In the genomic region with DNA sequence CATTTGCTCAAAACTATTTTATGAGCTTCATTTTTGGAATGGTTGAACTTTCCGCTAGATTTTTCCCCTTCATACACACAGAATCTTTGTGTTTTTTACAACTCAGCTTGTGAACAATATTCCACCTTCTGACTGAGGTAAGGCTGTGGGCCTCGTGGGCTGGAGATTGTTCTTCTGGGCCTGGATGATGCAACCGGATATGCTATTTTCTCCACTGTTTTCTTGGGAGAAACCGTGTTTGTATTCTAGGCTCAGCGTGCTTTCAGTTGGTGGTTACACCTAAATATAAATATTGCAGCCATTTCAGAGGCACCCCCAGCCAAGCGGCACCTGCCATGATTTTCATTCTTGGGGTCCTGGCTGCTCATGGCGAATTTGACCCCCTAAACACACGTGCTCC, we compare ENCODE assay signal across 1 cellular context.
TF ChIP-seq lines count a peak whose summit lies in the region.

No MANE protein-coding gene starts in this region.

TF ChIP-seq in K562, 482 proteins besides CTCF, POLR2A, EP300 and RAD21 (continued from another document):
- 0 out of 2 replicates have a peak, but pooled peaks have one; percentile 26 for TF ChIP-seq MYC (IDR thresholded peaks at IDR 0.05; ENCODE audit: low read depth, low read length)
- TF ChIP-seq MYC (CRISPR knock-in tag; IDR thresholded peaks at IDR 0.05; ENCODE audit: borderline replicate concordance, low read depth) = no peak
- no peak for TF ChIP-seq NEUROD1 (IDR thresholded peaks at IDR 0.05; ENCODE audit: borderline replicate concordance, low read depth, low read length, partially characterized antibody)
- no peak for TF ChIP-seq RBM17 (IDR thresholded peaks at IDR 0.05; ENCODE audit: borderline replicate concordance, low read depth, low read length)
- TF ChIP-seq, protein P1, sequence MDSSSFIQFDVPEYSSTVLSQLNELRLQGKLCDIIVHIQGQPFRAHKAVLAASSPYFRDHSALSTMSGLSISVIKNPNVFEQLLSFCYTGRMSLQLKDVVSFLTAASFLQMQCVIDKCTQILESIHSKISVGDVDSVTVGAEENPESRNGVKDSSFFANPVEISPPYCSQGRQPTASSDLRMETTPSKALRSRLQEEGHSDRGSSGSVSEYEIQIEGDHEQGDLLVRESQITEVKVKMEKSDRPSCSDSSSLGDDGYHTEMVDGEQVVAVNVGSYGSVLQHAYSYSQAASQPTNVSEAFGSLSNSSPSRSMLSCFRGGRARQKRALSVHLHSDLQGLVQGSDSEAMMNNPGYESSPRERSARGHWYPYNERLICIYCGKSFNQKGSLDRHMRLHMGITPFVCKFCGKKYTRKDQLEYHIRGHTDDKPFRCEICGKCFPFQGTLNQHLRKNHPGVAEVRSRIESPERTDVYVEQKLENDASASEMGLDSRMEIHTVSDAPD (CRISPR knock-in tag; IDR thresholded peaks at IDR 0.05) = no peak
- no peak for TF ChIP-seq ZNF354B (CRISPR knock-in tag; IDR thresholded peaks at IDR 0.05)
- TF ChIP-seq GABPA (tag; conservative IDR thresholded peaks at IDR 0.05; ENCODE audit: low read depth) = peak; percentile 53
- TF ChIP-seq BCL6 (CRISPR knock-in tag; IDR thresholded peaks at IDR 0.05) = no peak
- TF ChIP-seq FOXM1 (IDR thresholded peaks at IDR 0.05; ENCODE audit: low read depth) = no peak
- TF ChIP-seq FOXM1 (CRISPR knock-in tag; IDR thresholded peaks at IDR 0.05; ENCODE audit: low read depth) = no peak
- TF ChIP-seq L3MBTL2 (IDR thresholded peaks at IDR 0.05) = peak; percentile 65
- TF ChIP-seq GTF2F1 (IDR thresholded peaks at IDR 0.05; ENCODE audit: low read depth, low read length) = no peak
- no peak for TF ChIP-seq MTA2 (IDR thresholded peaks at IDR 0.05; ENCODE audit: low read depth)
- TF ChIP-seq ZNF282 (CRISPR knock-in tag; IDR thresholded peaks at IDR 0.05) = no peak
- TF ChIP-seq SOX6 (IDR thresholded peaks at IDR 0.05) = no peak
- TF ChIP-seq POLR2AphosphoS5 (IDR thresholded peaks at IDR 0.05; ENCODE audit: control insufficient read depth, insufficient read depth, low read depth, low read length) = no peak
- TF ChIP-seq CEBPG (CRISPR knock-in tag; IDR thresholded peaks at IDR 0.05) = no peak
- peak; percentile 38 to 70; a peak in 2 of 4 replicates for TF ChIP-seq CEBPG (tag; conservative IDR thresholded peaks at IDR 0.05 in 1 of 2, IDR thresholded peaks at IDR 0.05 in 1 of 2)
- TF ChIP-seq, protein P2, sequence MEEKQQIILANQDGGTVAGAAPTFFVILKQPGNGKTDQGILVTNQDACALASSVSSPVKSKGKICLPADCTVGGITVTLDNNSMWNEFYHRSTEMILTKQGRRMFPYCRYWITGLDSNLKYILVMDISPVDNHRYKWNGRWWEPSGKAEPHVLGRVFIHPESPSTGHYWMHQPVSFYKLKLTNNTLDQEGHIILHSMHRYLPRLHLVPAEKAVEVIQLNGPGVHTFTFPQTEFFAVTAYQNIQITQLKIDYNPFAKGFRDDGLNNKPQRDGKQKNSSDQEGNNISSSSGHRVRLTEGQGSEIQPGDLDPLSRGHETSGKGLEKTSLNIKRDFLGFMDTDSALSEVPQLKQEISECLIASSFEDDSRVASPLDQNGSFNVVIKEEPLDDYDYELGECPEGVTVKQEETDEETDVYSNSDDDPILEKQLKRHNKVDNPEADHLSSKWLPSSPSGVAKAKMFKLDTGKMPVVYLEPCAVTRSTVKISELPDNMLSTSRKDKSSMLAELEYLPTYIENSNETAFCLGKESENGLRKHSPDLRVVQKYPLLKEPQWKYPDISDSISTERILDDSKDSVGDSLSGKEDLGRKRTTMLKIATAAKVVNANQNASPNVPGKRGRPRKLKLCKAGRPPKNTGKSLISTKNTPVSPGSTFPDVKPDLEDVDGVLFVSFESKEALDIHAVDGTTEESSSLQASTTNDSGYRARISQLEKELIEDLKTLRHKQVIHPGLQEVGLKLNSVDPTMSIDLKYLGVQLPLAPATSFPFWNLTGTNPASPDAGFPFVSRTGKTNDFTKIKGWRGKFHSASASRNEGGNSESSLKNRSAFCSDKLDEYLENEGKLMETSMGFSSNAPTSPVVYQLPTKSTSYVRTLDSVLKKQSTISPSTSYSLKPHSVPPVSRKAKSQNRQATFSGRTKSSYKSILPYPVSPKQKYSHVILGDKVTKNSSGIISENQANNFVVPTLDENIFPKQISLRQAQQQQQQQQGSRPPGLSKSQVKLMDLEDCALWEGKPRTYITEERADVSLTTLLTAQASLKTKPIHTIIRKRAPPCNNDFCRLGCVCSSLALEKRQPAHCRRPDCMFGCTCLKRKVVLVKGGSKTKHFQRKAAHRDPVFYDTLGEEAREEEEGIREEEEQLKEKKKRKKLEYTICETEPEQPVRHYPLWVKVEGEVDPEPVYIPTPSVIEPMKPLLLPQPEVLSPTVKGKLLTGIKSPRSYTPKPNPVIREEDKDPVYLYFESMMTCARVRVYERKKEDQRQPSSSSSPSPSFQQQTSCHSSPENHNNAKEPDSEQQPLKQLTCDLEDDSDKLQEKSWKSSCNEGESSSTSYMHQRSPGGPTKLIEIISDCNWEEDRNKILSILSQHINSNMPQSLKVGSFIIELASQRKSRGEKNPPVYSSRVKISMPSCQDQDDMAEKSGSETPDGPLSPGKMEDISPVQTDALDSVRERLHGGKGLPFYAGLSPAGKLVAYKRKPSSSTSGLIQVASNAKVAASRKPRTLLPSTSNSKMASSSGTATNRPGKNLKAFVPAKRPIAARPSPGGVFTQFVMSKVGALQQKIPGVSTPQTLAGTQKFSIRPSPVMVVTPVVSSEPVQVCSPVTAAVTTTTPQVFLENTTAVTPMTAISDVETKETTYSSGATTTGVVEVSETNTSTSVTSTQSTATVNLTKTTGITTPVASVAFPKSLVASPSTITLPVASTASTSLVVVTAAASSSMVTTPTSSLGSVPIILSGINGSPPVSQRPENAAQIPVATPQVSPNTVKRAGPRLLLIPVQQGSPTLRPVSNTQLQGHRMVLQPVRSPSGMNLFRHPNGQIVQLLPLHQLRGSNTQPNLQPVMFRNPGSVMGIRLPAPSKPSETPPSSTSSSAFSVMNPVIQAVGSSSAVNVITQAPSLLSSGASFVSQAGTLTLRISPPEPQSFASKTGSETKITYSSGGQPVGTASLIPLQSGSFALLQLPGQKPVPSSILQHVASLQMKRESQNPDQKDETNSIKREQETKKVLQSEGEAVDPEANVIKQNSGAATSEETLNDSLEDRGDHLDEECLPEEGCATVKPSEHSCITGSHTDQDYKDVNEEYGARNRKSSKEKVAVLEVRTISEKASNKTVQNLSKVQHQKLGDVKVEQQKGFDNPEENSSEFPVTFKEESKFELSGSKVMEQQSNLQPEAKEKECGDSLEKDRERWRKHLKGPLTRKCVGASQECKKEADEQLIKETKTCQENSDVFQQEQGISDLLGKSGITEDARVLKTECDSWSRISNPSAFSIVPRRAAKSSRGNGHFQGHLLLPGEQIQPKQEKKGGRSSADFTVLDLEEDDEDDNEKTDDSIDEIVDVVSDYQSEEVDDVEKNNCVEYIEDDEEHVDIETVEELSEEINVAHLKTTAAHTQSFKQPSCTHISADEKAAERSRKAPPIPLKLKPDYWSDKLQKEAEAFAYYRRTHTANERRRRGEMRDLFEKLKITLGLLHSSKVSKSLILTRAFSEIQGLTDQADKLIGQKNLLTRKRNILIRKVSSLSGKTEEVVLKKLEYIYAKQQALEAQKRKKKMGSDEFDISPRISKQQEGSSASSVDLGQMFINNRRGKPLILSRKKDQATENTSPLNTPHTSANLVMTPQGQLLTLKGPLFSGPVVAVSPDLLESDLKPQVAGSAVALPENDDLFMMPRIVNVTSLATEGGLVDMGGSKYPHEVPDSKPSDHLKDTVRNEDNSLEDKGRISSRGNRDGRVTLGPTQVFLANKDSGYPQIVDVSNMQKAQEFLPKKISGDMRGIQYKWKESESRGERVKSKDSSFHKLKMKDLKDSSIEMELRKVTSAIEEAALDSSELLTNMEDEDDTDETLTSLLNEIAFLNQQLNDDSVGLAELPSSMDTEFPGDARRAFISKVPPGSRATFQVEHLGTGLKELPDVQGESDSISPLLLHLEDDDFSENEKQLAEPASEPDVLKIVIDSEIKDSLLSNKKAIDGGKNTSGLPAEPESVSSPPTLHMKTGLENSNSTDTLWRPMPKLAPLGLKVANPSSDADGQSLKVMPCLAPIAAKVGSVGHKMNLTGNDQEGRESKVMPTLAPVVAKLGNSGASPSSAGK (IDR thresholded peaks at IDR 0.05) = 0 out of 2 replicates have a peak, but pooled peaks have one; percentile 19
- TF ChIP-seq, protein P3, sequence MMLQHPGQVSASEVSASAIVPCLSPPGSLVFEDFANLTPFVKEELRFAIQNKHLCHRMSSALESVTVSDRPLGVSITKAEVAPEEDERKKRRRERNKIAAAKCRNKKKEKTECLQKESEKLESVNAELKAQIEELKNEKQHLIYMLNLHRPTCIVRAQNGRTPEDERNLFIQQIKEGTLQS (IDR thresholded peaks at IDR 0.05) = peak; percentile 63
- TF ChIP-seq, protein P3 (CRISPR knock-in tag; conservative IDR thresholded peaks at IDR 0.05) = no peak
- TF ChIP-seq PPARD (CRISPR knock-in tag; IDR thresholded peaks at IDR 0.05) = no peak
- TF ChIP-seq KAT2B (IDR thresholded peaks at IDR 0.05; ENCODE audit: low read depth, low read length) = no peak
